In genomic region chr2:206396216-206396615, GRCh38 we compare ENCODE assay signal across 1 cellular context.
TF ChIP-seq lines count a peak whose summit lies in the region.

No MANE protein-coding gene starts in this region.

TF ChIP-seq in H1, 55 proteins besides CTCF, POLR2A, EP300 and RAD21 (continued from another document):
- TF ChIP-seq, protein P1, sequence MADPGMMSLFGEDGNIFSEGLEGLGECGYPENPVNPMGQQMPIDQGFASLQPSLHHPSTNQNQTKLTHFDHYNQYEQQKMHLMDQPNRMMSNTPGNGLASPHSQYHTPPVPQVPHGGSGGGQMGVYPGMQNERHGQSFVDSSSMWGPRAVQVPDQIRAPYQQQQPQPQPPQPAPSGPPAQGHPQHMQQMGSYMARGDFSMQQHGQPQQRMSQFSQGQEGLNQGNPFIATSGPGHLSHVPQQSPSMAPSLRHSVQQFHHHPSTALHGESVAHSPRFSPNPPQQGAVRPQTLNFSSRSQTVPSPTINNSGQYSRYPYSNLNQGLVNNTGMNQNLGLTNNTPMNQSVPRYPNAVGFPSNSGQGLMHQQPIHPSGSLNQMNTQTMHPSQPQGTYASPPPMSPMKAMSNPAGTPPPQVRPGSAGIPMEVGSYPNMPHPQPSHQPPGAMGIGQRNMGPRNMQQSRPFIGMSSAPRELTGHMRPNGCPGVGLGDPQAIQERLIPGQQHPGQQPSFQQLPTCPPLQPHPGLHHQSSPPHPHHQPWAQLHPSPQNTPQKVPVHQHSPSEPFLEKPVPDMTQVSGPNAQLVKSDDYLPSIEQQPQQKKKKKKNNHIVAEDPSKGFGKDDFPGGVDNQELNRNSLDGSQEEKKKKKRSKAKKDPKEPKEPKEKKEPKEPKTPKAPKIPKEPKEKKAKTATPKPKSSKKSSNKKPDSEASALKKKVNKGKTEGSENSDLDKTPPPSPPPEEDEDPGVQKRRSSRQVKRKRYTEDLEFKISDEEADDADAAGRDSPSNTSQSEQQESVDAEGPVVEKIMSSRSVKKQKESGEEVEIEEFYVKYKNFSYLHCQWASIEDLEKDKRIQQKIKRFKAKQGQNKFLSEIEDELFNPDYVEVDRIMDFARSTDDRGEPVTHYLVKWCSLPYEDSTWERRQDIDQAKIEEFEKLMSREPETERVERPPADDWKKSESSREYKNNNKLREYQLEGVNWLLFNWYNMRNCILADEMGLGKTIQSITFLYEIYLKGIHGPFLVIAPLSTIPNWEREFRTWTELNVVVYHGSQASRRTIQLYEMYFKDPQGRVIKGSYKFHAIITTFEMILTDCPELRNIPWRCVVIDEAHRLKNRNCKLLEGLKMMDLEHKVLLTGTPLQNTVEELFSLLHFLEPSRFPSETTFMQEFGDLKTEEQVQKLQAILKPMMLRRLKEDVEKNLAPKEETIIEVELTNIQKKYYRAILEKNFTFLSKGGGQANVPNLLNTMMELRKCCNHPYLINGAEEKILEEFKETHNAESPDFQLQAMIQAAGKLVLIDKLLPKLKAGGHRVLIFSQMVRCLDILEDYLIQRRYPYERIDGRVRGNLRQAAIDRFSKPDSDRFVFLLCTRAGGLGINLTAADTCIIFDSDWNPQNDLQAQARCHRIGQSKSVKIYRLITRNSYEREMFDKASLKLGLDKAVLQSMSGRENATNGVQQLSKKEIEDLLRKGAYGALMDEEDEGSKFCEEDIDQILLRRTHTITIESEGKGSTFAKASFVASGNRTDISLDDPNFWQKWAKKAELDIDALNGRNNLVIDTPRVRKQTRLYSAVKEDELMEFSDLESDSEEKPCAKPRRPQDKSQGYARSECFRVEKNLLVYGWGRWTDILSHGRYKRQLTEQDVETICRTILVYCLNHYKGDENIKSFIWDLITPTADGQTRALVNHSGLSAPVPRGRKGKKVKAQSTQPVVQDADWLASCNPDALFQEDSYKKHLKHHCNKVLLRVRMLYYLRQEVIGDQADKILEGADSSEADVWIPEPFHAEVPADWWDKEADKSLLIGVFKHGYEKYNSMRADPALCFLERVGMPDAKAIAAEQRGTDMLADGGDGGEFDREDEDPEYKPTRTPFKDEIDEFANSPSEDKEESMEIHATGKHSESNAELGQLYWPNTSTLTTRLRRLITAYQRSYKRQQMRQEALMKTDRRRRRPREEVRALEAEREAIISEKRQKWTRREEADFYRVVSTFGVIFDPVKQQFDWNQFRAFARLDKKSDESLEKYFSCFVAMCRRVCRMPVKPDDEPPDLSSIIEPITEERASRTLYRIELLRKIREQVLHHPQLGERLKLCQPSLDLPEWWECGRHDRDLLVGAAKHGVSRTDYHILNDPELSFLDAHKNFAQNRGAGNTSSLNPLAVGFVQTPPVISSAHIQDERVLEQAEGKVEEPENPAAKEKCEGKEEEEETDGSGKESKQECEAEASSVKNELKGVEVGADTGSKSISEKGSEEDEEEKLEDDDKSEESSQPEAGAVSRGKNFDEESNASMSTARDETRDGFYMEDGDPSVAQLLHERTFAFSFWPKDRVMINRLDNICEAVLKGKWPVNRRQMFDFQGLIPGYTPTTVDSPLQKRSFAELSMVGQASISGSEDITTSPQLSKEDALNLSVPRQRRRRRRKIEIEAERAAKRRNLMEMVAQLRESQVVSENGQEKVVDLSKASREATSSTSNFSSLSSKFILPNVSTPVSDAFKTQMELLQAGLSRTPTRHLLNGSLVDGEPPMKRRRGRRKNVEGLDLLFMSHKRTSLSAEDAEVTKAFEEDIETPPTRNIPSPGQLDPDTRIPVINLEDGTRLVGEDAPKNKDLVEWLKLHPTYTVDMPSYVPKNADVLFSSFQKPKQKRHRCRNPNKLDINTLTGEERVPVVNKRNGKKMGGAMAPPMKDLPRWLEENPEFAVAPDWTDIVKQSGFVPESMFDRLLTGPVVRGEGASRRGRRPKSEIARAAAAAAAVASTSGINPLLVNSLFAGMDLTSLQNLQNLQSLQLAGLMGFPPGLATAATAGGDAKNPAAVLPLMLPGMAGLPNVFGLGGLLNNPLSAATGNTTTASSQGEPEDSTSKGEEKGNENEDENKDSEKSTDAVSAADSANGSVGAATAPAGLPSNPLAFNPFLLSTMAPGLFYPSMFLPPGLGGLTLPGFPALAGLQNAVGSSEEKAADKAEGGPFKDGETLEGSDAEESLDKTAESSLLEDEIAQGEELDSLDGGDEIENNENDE (IDR thresholded peaks at IDR 0.05; ENCODE audit: insufficient replicate concordance, low read length): no peak
- TF ChIP-seq BCL11A (IDR thresholded peaks at IDR 0.05; ENCODE audit: low read depth in 2 of 2, low read length in 2 of 2) (no peak), SIX5 (IDR thresholded peaks at IDR 0.05; ENCODE audit: low read depth, low read length) (no peak), CHD2 (IDR thresholded peaks at IDR 0.05; ENCODE audit: low read length) (no peak)
